In genomic region chr17:6713130-6713917, GRCh38 we compare ENCODE assay signal across 8 cellular contexts. TPM values are rescaled to one million over a fixed set of nuclear protein-coding genes. Genes with fewer than 3 reads are reported as not detected.
DNase-seq lines count a peak whose midpoint lies in the region; ATAC-seq, FAIRE-seq and TF ChIP-seq lines count a peak whose summit lies in the region.
"Had no signal": no experiment of that assay in that cellular context is flagged by ENCODE, and none has a peak within 500 bp of the region (broad histone marks: within the 10 kb centered on the region; RNA-seq: fewer than 3 reads in every experiment).

Gene SLC13A5, minus strand, starts transcription at chr17:6713369. Its CDS starts 36 bp downstream, at chr17:6713333.

- H3K9ac ChIP-seq in endothelial cell of umbilical vein (replicated peaks; ENCODE audit: extremely low read depth, insufficient read depth, low read length): no peak within 1 kb of the TSS

- intact Hi-C loops in Panc1 (cut with micrococcal nuclease; ENCODE audit: unreplicated experiment): no loop called here
- intact Hi-C loops in endothelial cell of umbilical vein (cut with micrococcal nuclease): no loop called here
- intact Hi-C loops in mucosa of descending colon (cut with DNase I, micrococcal nuclease): no loop called here

- no peaks in the 10 kb centered on the region for H3K9me1 ChIP-seq in endothelial cell of umbilical vein (replicated peaks; ENCODE audit: control insufficient read depth, extremely low read depth, insufficient read depth, low read length)

- H4K20me1 ChIP-seq in endothelial cell of umbilical vein (replicated peaks; ENCODE audit: control insufficient read depth, extremely low read depth, insufficient read depth, low read length): no peaks in the 10 kb centered on the region

- no peaks in the 10 kb centered on the region for H3K79me2 ChIP-seq in endothelial cell of umbilical vein (ENCODE audit: control insufficient read depth, insufficient read depth, low read length)

- dilution Hi-C loops in endothelial cell of umbilical vein (cut with MboI; ENCODE audit: extremely low pct_ligation_motif_present, low sequenced_read_pairs): no loop called here

- H3K27ac ChIP-seq in Panc1 (ENCODE audit: low read length): no peak within 1 kb of the TSS
- no peak within 1 kb of the TSS for H3K27ac ChIP-seq in endothelial cell of umbilical vein (ENCODE audit: insufficient read depth, low read depth, low read length)

- POLR2A ChIA-PET in Panc1 (lab: Charles Lee) (interaction anchor here (0.6 kb wide), 1 partner anchor 7 kb away, joined by 3 read pairs; no protein-coding TSS in a partner anchor), endothelial cell of umbilical vein (lab: Charles Lee) (no interaction called here)

- TF ChIP-seq POLR2A in endothelial cell of umbilical vein (IDR thresholded peaks at IDR 0.05; ENCODE audit: low read depth, low read length): no peak

- in situ Hi-C loops in Panc1 (cut with HindIII; ENCODE audit: low pct_unique_long_range_greater_than_20kb, low sequenced_read_pairs): no loop called here

- H3K4me2 ChIP-seq in endothelial cell of umbilical vein (ENCODE audit: insufficient read depth, low read length): no peak within 1 kb of the TSS

- H3K4me3 ChIP-seq in GM12864 (ENCODE audit: low read depth, low read length) (no peak within 1 kb of the TSS), Panc1 (ENCODE audit: low read depth in 2 of 2, low read length in 2 of 2) (peak within 1 kb of the TSS; percentile 16 to 19; a peak in 3 of 4 replicates), endothelial cell of umbilical vein (replicated peaks in 1 of 3; ENCODE audit: insufficient read depth in 1 of 3, low read depth in 1 of 3, low read length in 3 of 3) (no peak within 1 kb of the TSS), mucosa of descending colon (no peak within 1 kb of the TSS)

- no peak for FAIRE-seq in endothelial cell of umbilical vein (lab: Jason Lieb, UNC)
- no peak for FAIRE-seq in D721Med (lab: Jason Lieb, UNC)

- DNase-seq in GM12864 (ENCODE audit: low read depth) (no peak), Panc1 (ENCODE audit: low read depth, low spot score) (no peak), endothelial cell of umbilical vein (ENCODE audit: low read depth, low spot score) (peak; percentile 8), mucosa of descending colon (no peak), OCI-M2 (lab: John Stamatoyannopoulos, UW; ENCODE audit: unreplicated experiment) (no peak), D721Med (ENCODE audit: insufficient read length, low spot score) (no peak)
- DNase-seq in stimulated activated naive CD4-positive, alpha-beta T cell treated with Interleukin-2 at 50 U/mL for 16 hours (lab: John Stamatoyannopoulos, UW): no peak

- H3K4me1 ChIP-seq in Panc1 (ENCODE audit: control insufficient read depth, insufficient read depth, low read length): no peaks in the 10 kb centered on the region
- H3K4me1 ChIP-seq in endothelial cell of umbilical vein (ENCODE audit: control insufficient read depth, extremely low read depth, insufficient read depth, low read length): no peaks in the 10 kb centered on the region
- no peaks in the 10 kb centered on the region for H3K4me1 ChIP-seq in mucosa of descending colon (ENCODE audit: low read depth)

- H3K27me3 ChIP-seq in Panc1 (ENCODE audit: control insufficient read depth, insufficient read depth, low read length): no peaks in the 10 kb centered on the region
- peaks cover 28 to 32% of the 10 kb centered on the region in 2 experiments for H3K27me3 ChIP-seq in endothelial cell of umbilical vein (ENCODE audit: control insufficient read depth in 2 of 2, insufficient read depth in 2 of 2, low read length in 2 of 2)

- no TSS peak for BruUV-seq in Panc1 (replicated peaks; lab: Mats Ljungman, UMichigan)
- no TSS peak for BruUV-seq in endothelial cell of umbilical vein (replicated peaks; lab: Mats Ljungman, UMichigan)

- CTCF ChIA-PET in Panc1 (lab: Charles Lee) (interaction anchor here (0.6 kb wide), 1 partner anchor 410 kb away, joined by 3 read pairs; no protein-coding TSS in a partner anchor), endothelial cell of umbilical vein (lab: Charles Lee) (interaction anchor here (1.2 to 2.4 kb wide), 4 partner anchors 12 to 130 kb away, joined by 3 to 12 read pairs (median 6); no protein-coding TSS in a partner anchor)

- peak; percentile 10 for TF ChIP-seq CTCF in GM12864 (IDR thresholded peaks at IDR 0.05; ENCODE audit: low read depth, low read length, missing control alignments)
- TF ChIP-seq CTCF in Panc1 (IDR thresholded peaks at IDR 0.05): peak; percentile 73
- TF ChIP-seq CTCF in endothelial cell of umbilical vein (IDR thresholded peaks at IDR 0.05; ENCODE audit: extremely low read depth in 1 of 2, insufficient read depth in 1 of 2, low read depth in 1 of 2, low read length in 2 of 2): peak; percentile 12 to 53
- no peak for TF ChIP-seq CTCF in mucosa of descending colon (IDR thresholded peaks at IDR 0.05)
- no peak for TF ChIP-seq CTCF in D721Med (IDR thresholded peaks at IDR 0.05; ENCODE audit: insufficient read depth, missing control alignments)

- H3K9me3 ChIP-seq in Panc1 (ENCODE audit: control insufficient read depth, insufficient read depth, low read depth, low read length) (no peaks in the 10 kb centered on the region), endothelial cell of umbilical vein (replicated peaks; ENCODE audit: control insufficient read depth, insufficient read depth, low read length) (no peaks in the 10 kb centered on the region), mucosa of descending colon (no peaks in the 10 kb centered on the region)

- peak within 1 kb of the TSS; percentile 11 for H2AFZ ChIP-seq in endothelial cell of umbilical vein (ENCODE audit: low read depth, low read length)

- ATAC-seq in Panc1 (peak; percentile 87), mucosa of descending colon (peak; percentile 9)

- no peaks in the 10 kb centered on the region for H3K36me3 ChIP-seq in Panc1 (ENCODE audit: control insufficient read depth, insufficient read depth, low read length)
- no peaks in the 10 kb centered on the region for H3K36me3 ChIP-seq in endothelial cell of umbilical vein (ENCODE audit: control insufficient read depth in 2 of 2, extremely low read depth in 1 of 2, insufficient read depth in 2 of 2, low read length in 2 of 2)
- no peaks in the 10 kb centered on the region for H3K36me3 ChIP-seq in mucosa of descending colon (ENCODE audit: low read depth)

TF ChIP-seq in endothelial cell of umbilical vein, 7 proteins besides CTCF, POLR2A, EP300 and RAD21:
- no peak for TF ChIP-seq MYC (IDR thresholded peaks at IDR 0.05; ENCODE audit: low read depth, low read length)
- no peak for TF ChIP-seq POLR2AphosphoS5 (IDR thresholded peaks at IDR 0.05; ENCODE audit: insufficient read depth, low read depth, low read length)
- TF ChIP-seq GATA2 (IDR thresholded peaks at IDR 0.05; ENCODE audit: insufficient read depth, insufficient read length, low read depth, low read length): no peak
- TF ChIP-seq, protein P1, sequence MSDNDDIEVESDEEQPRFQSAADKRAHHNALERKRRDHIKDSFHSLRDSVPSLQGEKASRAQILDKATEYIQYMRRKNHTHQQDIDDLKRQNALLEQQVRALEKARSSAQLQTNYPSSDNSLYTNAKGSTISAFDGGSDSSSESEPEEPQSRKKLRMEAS (IDR thresholded peaks at IDR 0.05; ENCODE audit: insufficient read depth, insufficient read length): no peak
- no peak for TF ChIP-seq FOS (IDR thresholded peaks at IDR 0.05; ENCODE audit: borderline replicate concordance, insufficient read depth, low read length)
- TF ChIP-seq EZH2 (IDR thresholded peaks at IDR 0.05; ENCODE audit: borderline replicate concordance, low read depth, low read length, severe bottlenecking): no peak
- no peak for TF ChIP-seq JUN (IDR thresholded peaks at IDR 0.05; ENCODE audit: borderline replicate concordance, insufficient read depth, insufficient read length, low read depth)

RNA-seq across cellular contexts. Expression of gene SLC13A5, which starts in this region (rescaled TPM):
- total RNA-seq in Panc1 (2021; ENCODE audit: unreplicated experiment) (0.26 TPM), endothelial cell of umbilical vein (not detected in 2 replicates), mucosa of descending colon (not detected)
- not detected for polyA plus RNA-seq in Panc1 (2012; ENCODE audit: insufficient read length)
- 0.03 TPM in 2 replicates for polyA plus RNA-seq in endothelial cell of umbilical vein
- not detected in 2 replicates for polyA plus RNA-seq in endothelial cell of umbilical vein (2011; cell fraction: cytosol; rRNA removed)
- not detected in 2 replicates for polyA plus RNA-seq in endothelial cell of umbilical vein (2011; cell fraction: nucleus; rRNA removed)
- not detected in 2 replicates for polyA plus RNA-seq in endothelial cell of umbilical vein (2012)
- polyA minus RNA-seq in endothelial cell of umbilical vein: 0.15 TPM in 1 of 2 replicates, not detected in the other
- not detected for polyA minus RNA-seq in endothelial cell of umbilical vein (2011; cell fraction: cytosol; rRNA and poly(A)+ RNA removed)
- polyA minus RNA-seq in endothelial cell of umbilical vein (2011; cell fraction: nucleus; rRNA and poly(A)+ RNA removed): not detected in 2 replicates
- total RNA-seq: T-helper 1 cell treated with Interleukin-12 subunit alpha and Interleukin-12 subunit beta and Interleukin-4 antibody, amounts not matched to agents 30 ng/mL and 1 ng/mL, for 36 hours had no signal

Comparison
In these comparisons a context has a peak if more than half of its experiments do, and no peak if none do; other contexts are left out.
1. Peak in ATAC-seq and H3K4me3 ChIP-seq in Panc1; RNA of the gene not detected or under 1 TPM.
2. Peak in DNase-seq in endothelial cell of umbilical vein; RNA of the gene not detected or under 1 TPM.
3. Peak in ATAC-seq in mucosa of descending colon; RNA of the gene not detected or under 1 TPM.
4. CTCF ChIP-seq: peak in GM12864 (single experiment), Panc1 (single experiment) and endothelial cell of umbilical vein (2 of 2); none in mucosa of descending colon (single experiment) and D721Med (single experiment).